In the genomic region with DNA sequence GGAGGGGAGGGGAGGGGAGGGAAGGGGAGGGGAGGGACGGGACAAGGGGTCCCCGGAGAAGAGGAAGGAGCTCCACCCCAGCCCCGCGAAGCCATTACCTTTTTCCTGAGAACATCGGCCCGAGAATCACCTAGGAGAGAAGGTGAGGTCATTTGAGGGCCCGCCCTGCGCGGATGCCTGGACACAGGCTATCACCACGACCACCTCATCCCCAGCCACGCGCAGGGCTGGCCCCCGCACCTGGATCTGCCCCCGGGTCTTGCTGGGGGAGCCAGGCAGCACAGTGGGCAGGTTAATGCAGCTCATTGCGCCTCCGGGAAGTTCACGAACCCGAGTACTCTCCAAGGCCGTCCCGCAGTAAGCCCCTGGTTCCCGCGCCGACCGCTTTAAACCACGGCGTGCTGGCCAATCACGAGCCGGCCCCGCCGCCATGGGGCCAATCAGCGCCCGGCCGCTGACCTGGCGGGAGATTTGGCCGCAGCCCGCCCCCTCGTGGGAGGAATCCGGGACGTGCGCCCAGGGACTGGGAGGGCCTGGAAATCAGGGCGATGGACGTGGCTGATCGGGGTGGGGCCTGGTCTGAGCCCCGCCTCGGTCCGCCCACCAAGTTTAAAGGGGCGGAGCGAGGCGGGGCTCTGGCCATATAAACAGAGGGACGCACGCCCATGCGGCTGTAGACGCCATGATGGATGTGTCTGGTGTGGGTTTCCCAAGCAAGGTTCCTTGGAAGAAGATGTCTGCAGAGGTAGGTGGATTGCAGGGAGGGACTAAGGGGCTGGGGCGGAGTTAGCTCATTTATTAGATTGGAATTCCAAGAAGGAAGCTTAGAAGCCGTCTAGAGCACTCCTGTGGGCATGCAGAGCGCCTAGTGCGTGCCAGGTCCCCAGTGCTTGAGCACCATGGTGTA, we compare ENCODE assay signal across 8 cellular contexts. TPM values are rescaled to one million over a fixed set of nuclear protein-coding genes. Genes with fewer than 3 reads are reported as not detected.
A peak's percentile ranks its signal among the peaks of the same experiment; 100 is the strongest.
DNase-seq lines count a peak whose midpoint lies in the region; ATAC-seq and TF ChIP-seq lines count a peak whose summit lies in the region.

A gene with protein sequence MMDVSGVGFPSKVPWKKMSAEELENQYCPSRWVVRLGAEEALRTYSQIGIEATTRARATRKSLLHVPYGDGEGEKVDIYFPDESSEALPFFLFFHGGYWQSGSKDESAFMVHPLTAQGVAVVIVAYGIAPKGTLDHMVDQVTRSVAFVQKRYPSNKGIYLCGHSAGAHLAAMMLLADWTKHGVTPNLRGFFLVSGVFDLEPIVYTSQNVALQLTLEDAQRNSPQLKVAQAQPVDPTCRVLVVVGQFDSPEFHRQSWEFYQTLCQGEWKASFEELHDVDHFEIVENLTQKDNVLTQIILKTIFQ (plus strand): TSS at position 674 of the 907 bp plus-strand sequence. CDS start 9 bp downstream, at position 683.
A gene with protein sequence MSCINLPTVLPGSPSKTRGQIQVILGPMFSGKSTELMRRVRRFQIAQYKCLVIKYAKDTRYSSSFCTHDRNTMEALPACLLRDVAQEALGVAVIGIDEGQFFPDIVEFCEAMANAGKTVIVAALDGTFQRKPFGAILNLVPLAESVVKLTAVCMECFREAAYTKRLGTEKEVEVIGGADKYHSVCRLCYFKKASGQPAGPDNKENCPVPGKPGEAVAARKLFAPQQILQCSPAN (minus strand): TSS at position 364 of the 907 bp plus-strand sequence. CDS start 58 bp downstream, at position 306.

- H3K36me3 ChIP-seq in kidney epithelial cell (ENCODE audit: control insufficient read depth, insufficient read depth, low read length) = no peaks in the 10 kb centered on the region

- peak; percentile 93 for ATAC-seq in GM19023 (IDR thresholded peaks at IDR 0.05; ENCODE audit: unreplicated experiment)
- peak; percentile 94 for ATAC-seq in HG03280 (IDR thresholded peaks at IDR 0.05; ENCODE audit: unreplicated experiment)
- peak; percentile 94 to 96 for ATAC-seq in activated CD4-positive, CD25-positive, alpha-beta regulatory T cell treated with anti-CD3 and anti-CD28 coated beads, Interleukin-2, amount 50 U/mL, for 24 hours

- peak within 1 kb of the TSS; percentile 52 for H3K4me3 ChIP-seq in kidney epithelial cell (ENCODE audit: low read depth, low read length)

- DNase-seq in AG20443 (ENCODE audit: low spot score) (peak; percentile 100), NCI-H345 treated with DMSO at 0.1 percent for 48 hours (lab: John Stamatoyannopoulos, UW; ENCODE audit: unreplicated experiment) (peak; percentile 98), cerebellar nuclear complex (lab: John Stamatoyannopoulos, UW) (peak; percentile 61 to 96), kidney epithelial cell (ENCODE audit: low read depth) (peak; percentile 69)
- peak; percentile 97 for DNase-seq in stimulated activated CD4-positive, alpha-beta T cell treated with anti-CD3 and anti-CD28 coated beads, Interleukin-15, amount 100 ng/mL, for 48 hours (ENCODE audit: low read depth in 2 of 2)

- peak; percentile 80 for TF ChIP-seq CTCF in kidney epithelial cell (IDR thresholded peaks at IDR 0.05; ENCODE audit: insufficient read depth, low read length, poor library complexity, severe bottlenecking)

- no peaks in the 10 kb centered on the region for H3K27me3 ChIP-seq in kidney epithelial cell (ENCODE audit: control insufficient read depth, insufficient read depth, low read length)

RNA-seq across cellular contexts. Expression of the first gene that starts in this region (rescaled TPM):
- total RNA-seq in kidney epithelial cell = 38.1 and 49.7 TPM in 2 replicates

RNA-seq across cellular contexts. Expression of the second gene that starts in this region (rescaled TPM):
- total RNA-seq in kidney epithelial cell = 15.0 and 21.1 TPM in 2 replicates

Comparison
In these comparisons a context has a peak if more than half of its experiments do, and no peak if none do; other contexts are left out.
1. Peak in every context shown above with its lines: DNase-seq, ATAC-seq and H3K4me3 ChIP-seq.